ENCODE assay signal across 8 cellular contexts in the genomic region with DNA sequence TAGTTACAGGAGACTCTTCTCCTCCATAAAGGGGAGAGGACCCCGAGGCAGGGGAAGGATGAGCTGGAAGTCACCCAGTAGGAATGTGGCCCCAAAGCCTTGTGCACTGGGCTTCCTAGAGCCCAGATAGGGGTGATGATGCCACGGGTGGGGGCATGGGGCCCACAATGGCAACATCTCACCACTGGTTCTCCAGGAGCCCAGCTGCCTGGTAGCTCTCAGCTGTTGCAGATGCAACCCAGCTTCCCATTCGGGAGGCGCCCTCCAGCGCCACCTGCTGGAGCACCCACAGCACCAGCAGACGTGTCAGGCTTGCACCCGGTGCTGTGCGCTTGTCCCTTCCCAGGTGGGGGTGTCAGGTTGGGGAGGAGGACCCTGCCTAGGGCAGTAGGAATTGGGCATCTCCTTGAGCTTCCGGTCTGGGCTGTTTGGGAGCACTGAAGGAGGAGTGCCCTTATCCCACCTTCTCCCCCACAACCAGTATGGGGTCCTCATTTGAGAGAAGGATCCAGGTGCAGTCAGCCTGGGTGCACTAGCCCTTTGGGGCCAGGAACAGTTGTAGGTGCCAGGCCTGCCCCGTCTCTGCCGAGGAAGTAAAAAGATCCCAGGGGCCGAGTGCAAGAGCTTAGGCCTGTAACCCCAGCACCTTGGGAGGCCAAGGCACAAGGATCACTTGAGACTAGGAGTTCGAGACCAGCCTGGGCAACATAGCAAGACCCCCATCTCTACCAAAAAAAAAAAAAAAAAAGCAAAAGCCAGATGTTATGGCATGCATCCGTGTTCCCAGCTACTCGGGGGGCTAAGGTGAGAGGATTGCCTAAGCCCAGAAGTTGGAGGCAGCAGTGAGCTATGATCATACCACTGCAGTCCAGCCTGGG. TPM values are rescaled to one million over a fixed set of nuclear protein-coding genes. Genes with fewer than 3 reads are reported as not detected.
DNase-seq lines count a peak whose midpoint lies in the region; ATAC-seq and TF ChIP-seq lines count a peak whose summit lies in the region.

No MANE protein-coding gene starts in this region.

- TF ChIP-seq CTCF in parathyroid adenoma (IDR thresholded peaks at IDR 0.05) (peak; percentile 81), transverse colon (IDR thresholded peaks at IDR 0.05) (peak; percentile 87 to 93 (median 88))

- no peak overlapping the region for H3K27ac ChIP-seq in parathyroid adenoma
- H3K27ac ChIP-seq in transverse colon: no peak overlapping the region

- H3K27me3 ChIP-seq in parathyroid adenoma (ENCODE audit: control insufficient read depth, insufficient read depth, low read length) (no peaks in the 10 kb centered on the region), transverse colon (no peaks in the 10 kb centered on the region)

- peak; percentile 88 for DNase-seq in D341Med (ENCODE audit: low spot score)
- peak; percentile 54 for DNase-seq in HPDE6-E6E7 (ENCODE audit: extremely low spot score)
- DNase-seq in SK-MEL-5 (ENCODE audit: low read depth, low spot score): peak; percentile 72
- DNase-seq in activated gamma-delta T cell treated with Interleukin-2 at 50 U/mL for 16 hours: peak; percentile 81
- DNase-seq in germinal center (ENCODE audit: low spot score): peak; percentile 81
- DNase-seq in transverse colon: peak; percentile 88

- no peak overlapping the region for H3K4me2 ChIP-seq in parathyroid adenoma (ENCODE audit: low read length)

- no peak overlapping the region for H3K4me3 ChIP-seq in parathyroid adenoma (ENCODE audit: low read depth, low read length)
- H3K4me3 ChIP-seq in transverse colon: no peak overlapping the region

- no peaks in the 10 kb centered on the region for H3K4me1 ChIP-seq in parathyroid adenoma
- H3K4me1 ChIP-seq in transverse colon: no peaks in the 10 kb centered on the region

- 32% methylated on average over 15 of the region's 15 CpGs; no CpG with 5 or more reads in 1 of the 2 donors for WGBS in transverse colon (ENCODE audit: low coverage in 1 of 2), 2 donors

- H2AFZ ChIP-seq in parathyroid adenoma: no peak overlapping the region

- no peaks in the 10 kb centered on the region for H3K36me3 ChIP-seq in parathyroid adenoma (ENCODE audit: control insufficient read depth, insufficient read depth, low read length)
- H3K36me3 ChIP-seq in transverse colon: peaks cover 0 to 37% (median 18%) of the 10 kb centered on the region in 4 donors

- TF ChIP-seq EP300 in transverse colon (IDR thresholded peaks at IDR 0.05; ENCODE audit: low read depth): no peak

- no peak overlapping the region for H3K9ac ChIP-seq in parathyroid adenoma

- intact Hi-C loops in transverse colon (cut with DNase I; ENCODE audit: low total_unique reads): no loop called here

- ATAC-seq in GM18519 (IDR thresholded peaks at IDR 0.05; ENCODE audit: low FRiP score, unreplicated experiment): no peak

- H3K9me3 ChIP-seq in parathyroid adenoma (ENCODE audit: control insufficient read depth, low read length): no peaks in the 10 kb centered on the region
- H3K9me3 ChIP-seq in transverse colon: no peaks in the 10 kb centered on the region

- TF ChIP-seq POLR2A in transverse colon (IDR thresholded peaks at IDR 0.05): no peak

- no peaks in the 10 kb centered on the region for H3K79me2 ChIP-seq in parathyroid adenoma

- in situ Hi-C loops in SK-MEL-5 (cut with HindIII; ENCODE audit: low pct_unique_long_range_greater_than_20kb, low sequenced_read_pairs): no loop called here
- in situ Hi-C loops in transverse colon (cut with MboI; ENCODE audit: low pct_ligation_motif_present in 1 of 4, low pct_unique_long_range_greater_than_20kb in 1 of 4, low sequenced_read_pairs in 3 of 4): loop anchor here in 1 of 4 donors (10.0 kb wide), 1 partner anchor 154 kb away; no protein-coding TSS in a partner anchor

RNA-seq across cellular contexts. Expression of a gene that starts 14.4 kb away (rescaled TPM):
- total RNA-seq in SK-MEL-5 (2014; rRNA removed; shearing (Covaris generic)): 74.1 and 82.6 TPM in 2 replicates
- 120 and 126 TPM in 2 replicates for polyA plus RNA-seq in SK-MEL-5 (2015; cell fraction: cytosol; rRNA removed)
- polyA plus RNA-seq in SK-MEL-5 (2015; cell fraction: nucleus; rRNA removed): 47.0 and 55.0 TPM in 2 replicates
- total RNA-seq in transverse colon: 100 to 1,000 TPM in 1 of 4 donors, 10 to 100 TPM in 3; 58.5 to 139 (median 94.5) TPM

RNA-seq across cellular contexts. Expression of a gene that starts 28.4 kb away (rescaled TPM):
- 35.7 and 41.9 TPM in 2 replicates for total RNA-seq in SK-MEL-5 (2014; rRNA removed; shearing (Covaris generic))
- 38.8 and 54.8 TPM in 2 replicates for polyA plus RNA-seq in SK-MEL-5 (2015; cell fraction: cytosol; rRNA removed)
- polyA plus RNA-seq in SK-MEL-5 (2015; cell fraction: nucleus; rRNA removed): 97.9 and 119 TPM in 2 replicates
- total RNA-seq in transverse colon: 100 to 1,000 TPM; 483 to 654 (median 553) TPM

RNA-seq across cellular contexts. Expression of a gene that starts 32.7 kb away (rescaled TPM):
- total RNA-seq in SK-MEL-5 (2014; rRNA removed; shearing (Covaris generic)): 19.8 and 21.1 TPM in 2 replicates
- polyA plus RNA-seq in SK-MEL-5 (2015; cell fraction: cytosol; rRNA removed): 27.7 and 35.4 TPM in 2 replicates
- polyA plus RNA-seq in SK-MEL-5 (2015; cell fraction: nucleus; rRNA removed): 7.1 and 10.0 TPM in 2 replicates
- total RNA-seq in transverse colon: 10 to 100 TPM; 28.8 to 47.5 (median 32.3) TPM

RNA-seq across cellular contexts. Expression of a gene that starts 36.7 kb away (rescaled TPM):
- not detected in 2 replicates for total RNA-seq in SK-MEL-5 (2014; rRNA removed; shearing (Covaris generic))
- polyA plus RNA-seq in SK-MEL-5 (2015; cell fraction: cytosol; rRNA removed): not detected in 2 replicates
- 0.46 and 0.69 TPM in 2 replicates for polyA plus RNA-seq in SK-MEL-5 (2015; cell fraction: nucleus; rRNA removed)
- 1 to 10 TPM in 3 of 4 donors, not detected in 1; 1.4 to 6.0 (median 1.9) TPM for total RNA-seq in transverse colon

RNA-seq across cellular contexts. Expression of a gene that starts 42.3 kb away (rescaled TPM):
- 163 and 182 TPM in 2 replicates for total RNA-seq in SK-MEL-5 (2014; rRNA removed; shearing (Covaris generic))
- polyA plus RNA-seq in SK-MEL-5 (2015; cell fraction: cytosol; rRNA removed): 187 and 234 TPM in 2 replicates
- 183 and 275 TPM in 2 replicates for polyA plus RNA-seq in SK-MEL-5 (2015; cell fraction: nucleus; rRNA removed)
- 100 to 1,000 TPM; 170 to 292 (median 233) TPM for total RNA-seq in transverse colon

Comparison
In these comparisons a context has a peak if more than half of its experiments do, and no peak if none do; other contexts are left out.
1. RNA of a gene that starts 28.4 kb away (total RNA-seq): 483 to 654 TPM in transverse colon; 35.7 to 41.9 TPM in SK-MEL-5; every median in the first group is over 10 times any median in the second.
2. Peak in every context shown above with its lines, with median percentiles within 50 percentile points of each other: DNase-seq.